In the genomic region with DNA sequence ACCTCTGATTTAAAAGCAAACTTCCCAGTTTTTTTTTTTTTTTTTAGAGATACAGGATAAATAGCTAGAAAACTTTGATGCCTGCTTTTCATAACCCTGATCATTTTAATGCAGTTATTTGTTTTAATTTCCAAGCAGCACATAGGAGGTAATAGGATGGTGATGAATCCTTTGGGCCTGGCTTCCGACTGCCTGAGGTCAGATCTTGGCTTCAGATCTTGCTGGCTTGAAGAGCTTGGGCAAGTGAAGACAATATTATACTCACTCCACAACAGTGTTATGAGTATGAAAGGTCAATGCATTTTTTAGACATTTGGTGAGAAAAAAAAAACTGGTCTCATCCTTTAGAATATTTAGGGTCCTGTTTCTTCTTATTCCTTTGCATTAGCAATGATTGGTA, we compare ENCODE assay signal across 38 cellular contexts.
"Had no signal": no experiment of that assay in that cellular context is flagged by ENCODE, and none has a peak within 500 bp of the region (broad histone marks: within the 10 kb centered on the region; RNA-seq: fewer than 3 reads in every experiment).

No MANE protein-coding gene starts in this region.

- H3K4me1 Mint-ChIP-seq: activated B cell treated with CpG ODN at 0.5 μM for 24 hours; activated CD4-positive, alpha-beta T cell treated with anti-CD3 and anti-CD28 coated beads, Interleukin-2, amount 10 ng/mL, durations not matched to agents 24 days and 14 days; activated naive CD4-positive, alpha-beta T cell treated with anti-CD3 and anti-CD28 coated beads, Interleukin-2, amount 10 ng/mL, durations not matched to agents 7 days and 5 days; activated naive CD8-positive, alpha-beta T cell treated with anti-CD3 and anti-CD28 coated beads, Interleukin-2, amount 50 U/mL, for 24 hours; central memory CD8-positive, alpha-beta T cell had no signal

- DNase-seq: activated B cell treated with CpG ODN at 0.5 μM for 24 hours; activated CD4-positive, alpha-beta memory T cell treated with anti-CD3 and anti-CD28 coated beads for 36 hours; activated CD4-positive, alpha-beta T cell treated with anti-CD3 and anti-CD28 coated beads for 4 hours; activated CD4-positive, alpha-beta T cell treated with anti-CD3 and anti-CD28 coated beads, Interleukin-2, amount 10 ng/mL, durations not matched to agents 24 days and 14 days; activated CD4-positive, alpha-beta T cell treated with anti-CD3 and anti-CD28 coated beads, Interleukin-2, amount 50 U/mL, for 1 hour; activated CD4-positive, alpha-beta T cell treated with anti-CD3 and anti-CD28 coated beads, Interleukin-2, amount 50 U/mL, for 4 hours; activated CD4-positive, CD25-positive, alpha-beta regulatory T cell treated with anti-CD3 and anti-CD28 coated beads, Interleukin-2, amount 50 U/mL, for 72 hours; activated CD8-positive, alpha-beta memory T cell treated with anti-CD3 and anti-CD28 coated beads, Interleukin-2, amount 50 U/mL, for 4 hours; activated CD8-positive, alpha-beta T cell treated with anti-CD3 and anti-CD28 coated beads for 36 hours; activated effector memory CD4-positive, alpha-beta T cell treated with Interleukin-2 at 50 U/mL for 16 hours; activated gamma-delta T cell; activated naive CD4-positive, alpha-beta T cell treated with anti-CD3 and anti-CD28 coated beads, Interleukin-2, amount 10 ng/mL, durations not matched to agents 7 days and 5 days; activated naive CD4-positive, alpha-beta T cell treated with Interleukin-2 at 50 U/mL for 16 hours; activated naive CD8-positive, alpha-beta T cell treated with anti-CD3 and anti-CD28 coated beads, Interleukin-2, amount 10 ng/mL, durations not matched to agents 7 days and 5 days; activated naive CD8-positive, alpha-beta T cell treated with anti-CD3 and anti-CD28 coated beads, Interleukin-2, amount 50 U/mL, for 24 hours; activated T-cell treated with anti-CD3 and anti-CD28 coated beads for 4 hours; activated T-cell treated with anti-CD3 and anti-CD28 coated beads, Interleukin-2, amount 50 U/mL, for 1 hour; activated T-cell treated with anti-CD3 and anti-CD28 coated beads, Interleukin-2, amount 50 U/mL, for 4 hours; activated T-cell treated with anti-CD3 and anti-CD28 coated beads, Interleukin-2, amount 50 U/mL, for 72 hours; amygdala; anterior cingulate cortex; caudate nucleus; cerebellar nuclear complex; T-helper 1 cell; T-helper 2 cell; T-helper 9 cell had no signal

- H3K36me3 ChIP-seq: ascending aorta, cardiac muscle cell had no signal

- H3K4me3 Mint-ChIP-seq: activated B cell treated with CpG ODN at 0.5 μM for 24 hours; activated CD4-positive, alpha-beta memory T cell treated with anti-CD3 and anti-CD28 coated beads for 36 hours; activated CD4-positive, alpha-beta T cell treated with anti-CD3 and anti-CD28 coated beads, Interleukin-2, amount 10 ng/mL, durations not matched to agents 24 days and 14 days; activated CD8-positive, alpha-beta T cell treated with anti-CD3 and anti-CD28 coated beads for 36 hours; activated naive CD4-positive, alpha-beta T cell treated with anti-CD3 and anti-CD28 coated beads, Interleukin-2, amount 10 ng/mL, durations not matched to agents 7 days and 5 days; activated naive CD4-positive, alpha-beta T cell treated with anti-CD3 and anti-CD28 coated beads, Interleukin-2, amount 50 U/mL, for 24 hours; activated naive CD8-positive, alpha-beta T cell; activated naive CD8-positive, alpha-beta T cell treated with anti-CD3 and anti-CD28 coated beads, Interleukin-2, amount 10 ng/mL, durations not matched to agents 7 days and 5 days; activated naive CD8-positive, alpha-beta T cell treated with anti-CD3 and anti-CD28 coated beads, Interleukin-2, amount 50 U/mL, for 24 hours; activated T-cell treated with anti-CD3 and anti-CD28 coated beads, Interleukin-2, amount 50 U/mL, for 4 hours; activated T-cell treated with anti-CD3 and anti-CD28 coated beads, Interleukin-2, amount 50 U/mL, for 72 hours; brain; central memory CD8-positive, alpha-beta T cell; T-helper 1 cell treated with Interleukin-12 subunit alpha and Interleukin-12 subunit beta and Interleukin-4 antibody, amounts not matched to agents 30 μg/mL and 1 μg/mL, for 36 hours; T-helper 2 cell treated with Interferon-gamma antibody and Interleukin-4, amounts not matched to agents 5 μg/mL and 100 μg/mL, for 36 hours had no signal

- H3K27me3 ChIP-seq: ascending aorta, cardiac muscle cell had no signal

- H3K36me3 Mint-ChIP-seq: activated CD4-positive, alpha-beta memory T cell treated with anti-CD3 and anti-CD28 coated beads for 36 hours; activated naive CD4-positive, alpha-beta T cell treated with anti-CD3 and anti-CD28 coated beads, Interleukin-2, amount 10 ng/mL, durations not matched to agents 7 days and 5 days; activated naive CD8-positive, alpha-beta T cell; activated naive CD8-positive, alpha-beta T cell treated with anti-CD3 and anti-CD28 coated beads, Interleukin-2, amount 10 ng/mL, durations not matched to agents 7 days and 5 days; brain had no signal

- FAIRE-seq: bronchial epithelial cell, TTC549 had no signal

- H3K4me3 ChIP-seq: ascending aorta, cardiac muscle cell had no signal

- H3K27ac Mint-ChIP-seq: activated B cell treated with CpG ODN at 0.5 μM for 24 hours; activated CD4-positive, alpha-beta memory T cell treated with anti-CD3 and anti-CD28 coated beads for 36 hours; activated CD4-positive, alpha-beta T cell treated with anti-CD3 and anti-CD28 coated beads, Interleukin-2, amount 10 ng/mL, durations not matched to agents 24 days and 14 days; activated CD8-positive, alpha-beta T cell treated with anti-CD3 and anti-CD28 coated beads for 36 hours; activated naive CD4-positive, alpha-beta T cell treated with anti-CD3 and anti-CD28 coated beads, Interleukin-2, amount 10 ng/mL, durations not matched to agents 7 days and 5 days; activated naive CD4-positive, alpha-beta T cell treated with anti-CD3 and anti-CD28 coated beads, Interleukin-2, amount 50 U/mL, for 24 hours; activated naive CD8-positive, alpha-beta T cell; activated naive CD8-positive, alpha-beta T cell treated with anti-CD3 and anti-CD28 coated beads, Interleukin-2, amount 10 ng/mL, durations not matched to agents 7 days and 5 days; activated naive CD8-positive, alpha-beta T cell treated with anti-CD3 and anti-CD28 coated beads, Interleukin-2, amount 50 U/mL, for 24 hours; activated T-cell treated with anti-CD3 and anti-CD28 coated beads, Interleukin-2, amount 50 U/mL, for 72 hours; activated T-helper 2 cell treated with anti-CD3 and anti-CD28 coated beads, Interferon-gamma antibody, Interleukin-2, Interleukin-4, amounts not matched to agents 10 μg/mL and 5 μg/mL and 100 μg/mL, durations not matched to agents 14 hours and 24 hours and 36 hours; brain; T-helper 1 cell treated with Interleukin-12 subunit alpha and Interleukin-12 subunit beta and Interleukin-4 antibody, amounts not matched to agents 30 μg/mL and 1 μg/mL, for 36 hours; T-helper 2 cell treated with Interferon-gamma antibody and Interleukin-4, amounts not matched to agents 5 μg/mL and 100 μg/mL, for 36 hours had no signal

- ATAC-seq: activated CD8-positive, alpha-beta T cell treated with anti-CD3 and anti-CD28 coated beads for 36 hours; activated naive CD8-positive, alpha-beta T cell treated with anti-CD3 and anti-CD28 coated beads, Interleukin-2, amount 50 U/mL, for 24 hours; activated T-cell treated with anti-CD3 and anti-CD28 coated beads, Interleukin-2, amount 50 U/mL, for 4 hours; activated T-cell treated with anti-CD3 and anti-CD28 coated beads, Interleukin-2, amount 50 U/mL, for 72 hours had no signal

- H3K27ac ChIP-seq: ascending aorta, cardiac muscle cell, VCaP had no signal

- H3K9me3 ChIP-seq: ascending aorta had no signal

- H3K9me3 Mint-ChIP-seq: activated B cell treated with CpG ODN at 0.5 μM for 24 hours; activated CD4-positive, alpha-beta memory T cell treated with anti-CD3 and anti-CD28 coated beads for 36 hours; activated CD4-positive, alpha-beta T cell treated with anti-CD3 and anti-CD28 coated beads, Interleukin-2, amount 10 ng/mL, durations not matched to agents 24 days and 14 days; activated CD8-positive, alpha-beta T cell treated with anti-CD3 and anti-CD28 coated beads for 36 hours; activated naive CD4-positive, alpha-beta T cell treated with anti-CD3 and anti-CD28 coated beads, Interleukin-2, amount 10 ng/mL, durations not matched to agents 7 days and 5 days; activated naive CD4-positive, alpha-beta T cell treated with anti-CD3 and anti-CD28 coated beads, Interleukin-2, amount 50 U/mL, for 24 hours; activated naive CD8-positive, alpha-beta T cell treated with anti-CD3 and anti-CD28 coated beads, Interleukin-2, amount 10 ng/mL, durations not matched to agents 7 days and 5 days; activated naive CD8-positive, alpha-beta T cell treated with anti-CD3 and anti-CD28 coated beads, Interleukin-2, amount 50 U/mL, for 24 hours; activated T-cell treated with anti-CD3 and anti-CD28 coated beads, Interleukin-2, amount 50 U/mL, for 4 hours; activated T-cell treated with anti-CD3 and anti-CD28 coated beads, Interleukin-2, amount 50 U/mL, for 72 hours; activated T-helper 2 cell treated with anti-CD3 and anti-CD28 coated beads, Interferon-gamma antibody, Interleukin-2, Interleukin-4, amounts not matched to agents 10 μg/mL and 5 μg/mL and 100 μg/mL, durations not matched to agents 14 hours and 24 hours and 36 hours; central memory CD8-positive, alpha-beta T cell; T-helper 1 cell treated with Interleukin-12 subunit alpha and Interleukin-12 subunit beta and Interleukin-4 antibody, amounts not matched to agents 30 μg/mL and 1 μg/mL, for 36 hours; T-helper 2 cell treated with Interferon-gamma antibody and Interleukin-4, amounts not matched to agents 5 μg/mL and 100 μg/mL, for 36 hours had no signal

- H3K4me1 ChIP-seq: ascending aorta had no signal
